ENCODE assay signal across 15 cellular contexts in the genomic region with DNA sequence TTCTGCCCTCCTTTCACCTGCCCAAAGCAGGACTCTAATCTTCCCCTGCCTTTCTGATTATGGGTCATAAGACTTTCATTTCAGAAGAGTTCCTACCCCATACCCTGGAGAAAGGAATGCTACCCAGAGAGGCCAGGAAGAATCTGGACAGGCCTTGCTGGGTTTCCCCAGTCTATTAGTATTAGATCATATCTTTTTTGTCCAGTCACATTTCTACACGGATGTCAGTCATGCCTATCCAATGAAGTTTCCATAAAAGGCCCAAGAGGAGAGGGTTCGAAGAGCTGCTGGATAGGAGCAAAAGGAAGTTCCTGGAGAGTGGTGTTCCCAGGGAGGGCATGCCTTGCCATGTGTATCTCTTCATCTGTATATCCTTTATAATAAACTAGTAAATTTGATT. TPM values are rescaled to one million over a fixed set of nuclear protein-coding genes. Genes with fewer than 3 reads are reported as not detected.
DNase-seq lines count a peak whose midpoint lies in the region; ATAC-seq and TF ChIP-seq lines count a peak whose summit lies in the region.
"Had no signal": no experiment of that assay in that cellular context is flagged by ENCODE, and none has a peak within 500 bp of the region (broad histone marks: within the 10 kb centered on the region; RNA-seq: fewer than 3 reads in every experiment).

No MANE protein-coding gene starts in this region.

- TF ChIP-seq CTCF in left ventricle myocardium inferior (IDR thresholded peaks at IDR 0.05; ENCODE audit: borderline replicate concordance): no peak

- CTCF ChIA-PET in T-cell (lab: Charles Lee): no interaction called here

- no peak overlapping the region for H3K4me3 ChIP-seq in left ventricle myocardium inferior
- H3K4me3 ChIP-seq in right cardiac atrium (ENCODE audit: low read length): no peak overlapping the region

- H3K9me3 ChIP-seq in left ventricle myocardium inferior (replicated peaks): no peaks in the 10 kb centered on the region
- H3K9me3 ChIP-seq in right cardiac atrium (ENCODE audit: control insufficient read depth, low read length): no peaks in the 10 kb centered on the region

- H3K4me1 Mint-ChIP-seq in T-cell: peaks cover 42 to 54% (median 47%) of the 10 kb centered on the region in 3 donors
- H3K4me1 Mint-ChIP-seq in stimulated activated naive B cell treated with anti-CD40 and anti-IgM and Interleukin-4, amounts not matched to agents 10 μg/mL and 1 μg/mL and 100 μg/mL, for 72 hours: peaks cover 20 to 44% of the 10 kb centered on the region in 2 donors

- H3K27me3 Mint-ChIP-seq in T-cell: no peaks in the 10 kb centered on the region
- no peaks in the 10 kb centered on the region for H3K27me3 Mint-ChIP-seq in stimulated activated naive B cell treated with anti-CD40 and anti-IgM and Interleukin-4, amounts not matched to agents 10 μg/mL and 1 μg/mL and 100 μg/mL, for 72 hours

- no peak for ATAC-seq in right cardiac atrium
- no peak for ATAC-seq in T-cell (replicated peaks in 1 of 4)
- no peak for ATAC-seq in stimulated activated naive B cell treated with anti-CD40 and anti-IgM and Interleukin-4, amounts not matched to agents 10 μg/mL and 1 μg/mL and 100 μg/mL, for 72 hours (replicated peaks)
- no peak for ATAC-seq in HG03196 (IDR thresholded peaks at IDR 0.05; ENCODE audit: unreplicated experiment)
- no peak for ATAC-seq in Right ventricle myocardium inferior
- ATAC-seq: foreskin keratinocyte had no signal

- peaks cover 52% of the 10 kb centered on the region for H3K4me1 ChIP-seq in left ventricle myocardium inferior
- no peaks in the 10 kb centered on the region for H3K4me1 ChIP-seq in right cardiac atrium (ENCODE audit: control insufficient read depth, insufficient read depth, low read length)

- intact Hi-C loops in left ventricle myocardium inferior (cut with micrococcal nuclease) (no loop called here), right cardiac atrium (cut with DNase I) (no loop called here), Right ventricle myocardium inferior (cut with DNase I) (no loop called here)

- H3K27ac ChIP-seq in left ventricle myocardium inferior (replicated peaks): peak overlapping the region; percentile 11
- H3K27ac ChIP-seq in right cardiac atrium (ENCODE audit: low read length): no peak overlapping the region
- H3K27ac ChIP-seq: foreskin keratinocyte, HL-60 had no signal

- peaks cover 20% of the 10 kb centered on the region for H3K36me3 ChIP-seq in left ventricle myocardium inferior

- H3K9me3 Mint-ChIP-seq in T-cell: no peaks in the 10 kb centered on the region
- no peaks in the 10 kb centered on the region for H3K9me3 Mint-ChIP-seq in stimulated activated naive B cell treated with anti-CD40 and anti-IgM and Interleukin-4, amounts not matched to agents 10 μg/mL and 1 μg/mL and 100 μg/mL, for 72 hours
- H3K9me3 Mint-ChIP-seq: CD14-positive monocyte had no signal

- H3K36me3 Mint-ChIP-seq in T-cell: peaks cover 25% of the 10 kb centered on the region
- peaks cover 15 to 21% of the 10 kb centered on the region in 2 donors for H3K36me3 Mint-ChIP-seq in stimulated activated naive B cell treated with anti-CD40 and anti-IgM and Interleukin-4, amounts not matched to agents 10 μg/mL and 1 μg/mL and 100 μg/mL, for 72 hours

- H3K27me3 ChIP-seq in left ventricle myocardium inferior (ENCODE audit: low read depth): no peaks in the 10 kb centered on the region
- no peaks in the 10 kb centered on the region for H3K27me3 ChIP-seq in right cardiac atrium (ENCODE audit: control insufficient read depth, insufficient read depth)
- H3K27me3 ChIP-seq: foreskin keratinocyte had no signal

- H3K4me3 Mint-ChIP-seq in T-cell: peak overlapping the region in 1 of 3 donors; percentile 14
- peak overlapping the region in 1 of 2 donors; percentile 13 for H3K4me3 Mint-ChIP-seq in stimulated activated naive B cell treated with anti-CD40 and anti-IgM and Interleukin-4, amounts not matched to agents 10 μg/mL and 1 μg/mL and 100 μg/mL, for 72 hours
- H3K4me3 Mint-ChIP-seq: CD14-positive monocyte had no signal

- peak overlapping the region; percentile 25 to 28 for H3K27ac Mint-ChIP-seq in T-cell
- peak overlapping the region; percentile 59 for H3K27ac Mint-ChIP-seq in stimulated activated naive B cell treated with anti-CD40 and anti-IgM and Interleukin-4, amounts not matched to agents 10 μg/mL and 1 μg/mL and 100 μg/mL, for 72 hours

- 76% methylated on average over 2 of the region's 2 CpGs for WGBS in right cardiac atrium

- DNase-seq in left ventricle myocardium inferior: no peak
- no peak for DNase-seq in right cardiac atrium
- no peak for DNase-seq in T-cell
- peak; percentile 2 for DNase-seq in foreskin melanocyte
- no peak for DNase-seq in stimulated activated naive B cell treated with anti-CD40 and anti-IgM and Interleukin-4, amounts not matched to agents 10 μg/mL and 1 μg/mL and 100 μg/mL, for 72 hours
- no peak for DNase-seq in activated gamma-delta T cell (lab: John Stamatoyannopoulos, UW)
- DNase-seq in Right ventricle myocardium inferior (ENCODE audit: missing footprints): no peak
- DNase-seq: NCI-H1930; SHP77; stimulated activated CD4-positive, alpha-beta T cell treated with anti-CD3 and anti-CD28 coated beads, Interleukin-12 subunit alpha, Interleukin-12 subunit beta, amount 100 ng/mL, for 4 hours; stimulated activated naive CD4-positive, alpha-beta T cell had no signal

- POLR2A ChIA-PET in T-cell (lab: Charles Lee): no interaction called here

RNA-seq across cellular contexts. Expression of a gene that starts 3.2 kb away (rescaled TPM):
- total RNA-seq in left ventricle myocardium inferior (7.9 TPM), right cardiac atrium (1 to 10 TPM; 5.6 to 9.4 (median 8.5) TPM), T-cell (10 to 100 TPM; 14.4 to 38.5 (median 25.6) TPM), Right ventricle myocardium inferior (5.9 TPM)
- 3.1 TPM for polyA plus RNA-seq in right cardiac atrium

RNA-seq across cellular contexts. Expression of a gene that starts 3.3 kb away (rescaled TPM):
- total RNA-seq in left ventricle myocardium inferior (20.3 TPM), right cardiac atrium (10 to 100 TPM; 10.4 to 18.5 (median 14.7) TPM), T-cell (10 to 100 TPM; 48.2 to 51.4 (median 50.3) TPM), Right ventricle myocardium inferior (11.7 TPM)
- 4.9 TPM for polyA plus RNA-seq in right cardiac atrium

RNA-seq across cellular contexts. Expression of a gene that starts 49.9 kb away (rescaled TPM):
- total RNA-seq in left ventricle myocardium inferior: 27.1 TPM
- 10 to 100 TPM; 21.8 to 30.7 (median 28.5) TPM for total RNA-seq in right cardiac atrium
- polyA plus RNA-seq in right cardiac atrium: 24.6 TPM
- 10 to 100 TPM; 58.4 to 87.0 (median 75.2) TPM for total RNA-seq in T-cell
- total RNA-seq in Right ventricle myocardium inferior: 23.9 TPM

RNA-seq across cellular contexts. Expression of a gene that starts 56.5 kb away (rescaled TPM):
- total RNA-seq in left ventricle myocardium inferior (27.6 TPM), right cardiac atrium (10 to 100 TPM; 24.4 to 25.6 (median 25.0) TPM), T-cell (10 to 100 TPM; 16.6 to 32.1 (median 28.9) TPM), Right ventricle myocardium inferior (26.7 TPM)
- polyA plus RNA-seq in right cardiac atrium: 21.6 TPM
